Comparison of ENCODE assay signal across 9 cellular contexts in the genomic region with DNA sequence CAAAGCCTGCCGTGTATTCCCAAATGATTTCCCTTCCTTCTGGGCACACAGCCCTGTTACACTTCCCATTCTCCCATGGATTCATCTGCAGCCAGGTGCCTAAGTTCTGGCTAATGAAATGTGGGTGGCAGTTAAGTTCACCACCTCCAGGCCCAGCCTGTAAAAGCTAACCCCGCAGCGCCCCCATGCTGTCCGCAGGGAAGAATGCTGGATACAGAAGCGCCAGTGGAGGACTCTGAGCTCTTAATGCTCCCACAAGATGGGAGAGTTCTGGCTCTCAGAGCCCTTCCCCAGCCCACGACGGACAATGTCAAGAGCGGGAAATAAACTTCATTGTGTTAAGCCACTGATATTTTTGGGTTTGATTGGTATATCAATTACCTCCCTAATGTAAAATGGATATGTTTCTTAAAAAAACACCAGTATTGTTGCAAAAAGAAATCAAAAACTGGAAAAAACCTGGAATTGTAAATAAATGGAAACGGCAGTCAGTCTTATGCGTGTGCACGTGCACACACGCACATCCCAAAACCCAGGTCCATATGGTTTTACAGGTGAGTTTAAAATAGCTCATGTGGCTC. TPM values are rescaled to one million over a fixed set of nuclear protein-coding genes. Genes with fewer than 3 reads are reported as not detected.
A peak's percentile ranks its signal among the peaks of the same experiment; 100 is the strongest.
DNase-seq lines count a peak whose midpoint lies in the region; ATAC-seq and TF ChIP-seq lines count a peak whose summit lies in the region.
"Had no signal": no experiment of that assay in that cellular context is flagged by ENCODE, and none has a peak within 500 bp of the region (broad histone marks: within the 10 kb centered on the region; RNA-seq: fewer than 3 reads in every experiment).

No MANE protein-coding gene starts in this region.

- H3K9me3 ChIP-seq in H9 (ENCODE audit: control insufficient read depth, low read depth, low read length) (no peaks in the 10 kb centered on the region), upper lobe of left lung (peaks cover 0 to 8% (median 7%) of the 10 kb centered on the region in 4 donors)

- H3K56ac ChIP-seq in H9 (ENCODE audit: insufficient read length, low read depth, low read length) = no peak overlapping the region

- WGBS in H9 (ENCODE audit: extremely low coverage, insufficient read length, low lambda C conversion rate) = no CpG with 5 or more reads among the region's 12 CpGs
- WGBS in upper lobe of left lung, 2 donors = 42 to 60% methylated on average over 12 of the region's 12 CpGs

- H3K9me3 Mint-ChIP-seq in H9 = peaks cover 6 to 12% of the 10 kb centered on the region in 2 experiments; a peak in 4 of 5 replicates
- peaks cover 7% of the 10 kb centered on the region for H3K9me3 Mint-ChIP-seq in activated naive CD8-positive, alpha-beta T cell treated with anti-CD3 and anti-CD28 coated beads, Interleukin-2, amount 50 U/mL, for 24 hours

- no peak overlapping the region for H2AK5ac ChIP-seq in H9 (ENCODE audit: insufficient read length, low read length)

- DNase-seq in SIG-M5 treated with dmso at 0.1 percent for 504 hours (lab: John Stamatoyannopoulos, UW; ENCODE audit: unreplicated experiment) (peak; percentile 55), SIG-M5 (lab: John Stamatoyannopoulos, UW) (no peak), H9 (peak; percentile 90), NCI-H2107 treated with DMSO at 0.1 percent for 48 hours (lab: John Stamatoyannopoulos, UW; ENCODE audit: unreplicated experiment) (peak; percentile 56), iPS-NIHi11 (ENCODE audit: low spot score) (peak; percentile 85), upper lobe of left lung (peak in 1 of 2 donors; percentile 50)
- DNase-seq in activated naive CD8-positive, alpha-beta T cell treated with anti-CD3 and anti-CD28 coated beads, Interleukin-2, amount 50 U/mL, for 24 hours = peak; percentile 50

- no peak overlapping the region for H3K18ac ChIP-seq in H9 (ENCODE audit: insufficient read length, low read depth, low read length)

- H3K27ac ChIP-seq in H9 (ENCODE audit: insufficient read length, low read depth, low read length) = no peak overlapping the region
- H3K27ac ChIP-seq in upper lobe of left lung = no peak overlapping the region

- H3K14ac ChIP-seq in H9 (ENCODE audit: insufficient read depth, low read length) = no peak overlapping the region

- H3K4me3 Mint-ChIP-seq in H9 = no peak overlapping the region
- H3K4me3 Mint-ChIP-seq in activated naive CD8-positive, alpha-beta T cell treated with anti-CD3 and anti-CD28 coated beads, Interleukin-2, amount 50 U/mL, for 24 hours = no peak overlapping the region
- H3K4me3 Mint-ChIP-seq: activated naive CD8-positive, alpha-beta T cell had no signal

- H4K20me1 ChIP-seq in H9 (ENCODE audit: control insufficient read depth, insufficient read depth, insufficient read length) = no peaks in the 10 kb centered on the region

- H3K36me3 Mint-ChIP-seq in H9 (ENCODE audit: insufficient read depth in 1 of 3, low read depth in 3 of 3) = 0 out of 7 replicates have a peak, but pooled peaks cover 0 to 6% (median 0%) of the 10 kb centered on the region in 3 experiments
- no peaks in the 10 kb centered on the region for H3K36me3 Mint-ChIP-seq in activated naive CD8-positive, alpha-beta T cell treated with anti-CD3 and anti-CD28 coated beads, Interleukin-2, amount 50 U/mL, for 24 hours (ENCODE audit: low read depth)

- peaks cover 15 to 24% of the 10 kb centered on the region in 2 experiments for H3K4me1 Mint-ChIP-seq in H9
- no peaks in the 10 kb centered on the region for H3K4me1 Mint-ChIP-seq in activated naive CD8-positive, alpha-beta T cell treated with anti-CD3 and anti-CD28 coated beads, Interleukin-2, amount 50 U/mL, for 24 hours

- no peaks in the 10 kb centered on the region for H3K36me3 ChIP-seq in upper lobe of left lung

- H3K79me2 ChIP-seq in H9 (ENCODE audit: insufficient read depth, low read length) = no peaks in the 10 kb centered on the region

- H3K27me3 Mint-ChIP-seq in H9 (ENCODE audit: low read depth) = peaks cover 6% of the 10 kb centered on the region
- peaks cover 5% of the 10 kb centered on the region for H3K27me3 Mint-ChIP-seq in activated naive CD8-positive, alpha-beta T cell treated with anti-CD3 and anti-CD28 coated beads, Interleukin-2, amount 50 U/mL, for 24 hours
- H3K27me3 Mint-ChIP-seq: activated naive CD8-positive, alpha-beta T cell had no signal

- H3K23me2 ChIP-seq in H9 (ENCODE audit: insufficient read length, low read depth, low read length, poor library complexity, severe bottlenecking) = no peaks in the 10 kb centered on the region

- H2BK5ac ChIP-seq in H9 (ENCODE audit: insufficient read length, low read length) = no peak overlapping the region

- no peak for TF ChIP-seq EP300 in upper lobe of left lung (IDR thresholded peaks at IDR 0.05)

- H2BK15ac ChIP-seq in H9 (ENCODE audit: low read depth, low read length) = no peak overlapping the region

- H4K91ac ChIP-seq in H9 (ENCODE audit: insufficient read length, low read depth, low read length) = no peak overlapping the region

- no peak overlapping the region for H2AFZ ChIP-seq in H9 (ENCODE audit: low read length)

- no peak overlapping the region for H2BK120ac ChIP-seq in H9 (ENCODE audit: low read depth, low read length, poor library complexity, severe bottlenecking)

- H3K4ac ChIP-seq in H9 (ENCODE audit: low read depth, low read length) = no peak overlapping the region

- H3K4me3 ChIP-seq in upper lobe of left lung = no peak overlapping the region

- no peak overlapping the region for H2BK12ac ChIP-seq in H9 (ENCODE audit: insufficient read length, low read depth, low read length)

- no peak overlapping the region for H3T11ph ChIP-seq in H9 (ENCODE audit: low read length)

- no peak for TF ChIP-seq POLR2A in upper lobe of left lung (IDR thresholded peaks at IDR 0.05)

- ATAC-seq in activated naive CD8-positive, alpha-beta T cell treated with anti-CD3 and anti-CD28 coated beads, Interleukin-2, amount 50 U/mL, for 24 hours = peak; percentile 65
- peak; percentile 61 to 85 for ATAC-seq in upper lobe of left lung (ENCODE audit: low FRiP score in 2 of 2)
- ATAC-seq in GM18858 (IDR thresholded peaks at IDR 0.05; ENCODE audit: unreplicated experiment) = no peak

- TF ChIP-seq CTCF in H9 (conservative IDR thresholded peaks at IDR 0.05) (peak; percentile 90), upper lobe of left lung (IDR thresholded peaks at IDR 0.05) (peak in 5 of 6 experiments; percentile 26 to 49 (median 42))

- H3K27ac Mint-ChIP-seq in H9 = no peak overlapping the region
- no peak overlapping the region for H3K27ac Mint-ChIP-seq in activated naive CD8-positive, alpha-beta T cell treated with anti-CD3 and anti-CD28 coated beads, Interleukin-2, amount 50 U/mL, for 24 hours
- H3K27ac Mint-ChIP-seq: activated naive CD8-positive, alpha-beta T cell had no signal

- no peak overlapping the region for H4K5ac ChIP-seq in H9 (ENCODE audit: insufficient read length, low read depth, low read length)

- H3K4me1 ChIP-seq in H9 (ENCODE audit: insufficient read depth, low read length) = no peaks in the 10 kb centered on the region; the same call in 1 of the 2 replicates
- H3K4me1 ChIP-seq in upper lobe of left lung = peaks cover 0 to 10% (median 0%) of the 10 kb centered on the region in 4 donors

- H3K23ac ChIP-seq in H9 (ENCODE audit: insufficient read length, low read depth, low read length) = no peak overlapping the region

- no peak overlapping the region for H3K9ac ChIP-seq in H9 (ENCODE audit: extremely low read depth, insufficient read length, low read length)

- H3K27me3 ChIP-seq in H9 (ENCODE audit: insufficient read depth, low read length) (no peaks in the 10 kb centered on the region), upper lobe of left lung (no peaks in the 10 kb centered on the region)

- no peaks in the 10 kb centered on the region for H3K79me1 ChIP-seq in H9 (ENCODE audit: insufficient read depth, low read depth, low read length, poor library complexity, severe bottlenecking)

- no peak overlapping the region for H3K4me2 ChIP-seq in H9 (ENCODE audit: insufficient read depth, insufficient read length, low read length)

- H2BK20ac ChIP-seq in H9 (ENCODE audit: low read depth, low read length, poor library complexity, severe bottlenecking) = no peak overlapping the region

- H4K8ac ChIP-seq in H9 (replicated peaks; ENCODE audit: insufficient read length, low read depth, low read length) = no peak overlapping the region

RNA-seq across cellular contexts. Expression of a gene that starts 37.7 kb away (rescaled TPM):
- 7.8 and 8.6 TPM in 2 replicates for total RNA-seq in H9 (2021)
- total RNA-seq in upper lobe of left lung = 10 to 100 TPM; 26.8 to 90.4 (median 57.2) TPM
